Comparison of ENCODE assay signal across 18 cellular contexts in genomic region chr11:130371004-130371590, GRCh38. TPM values are rescaled to one million over a fixed set of nuclear protein-coding genes. Genes with fewer than 3 reads are reported as not detected.
DNase-seq lines count a peak whose midpoint lies in the region; ATAC-seq, FAIRE-seq and TF ChIP-seq lines count a peak whose summit lies in the region.
"Had no signal": no experiment of that assay in that cellular context is flagged by ENCODE, and none has a peak within 500 bp of the region (broad histone marks: within the 10 kb centered on the region; RNA-seq: fewer than 3 reads in every experiment).

No MANE protein-coding gene starts in this region.

- H3K4me2 ChIP-seq in keratinocyte (ENCODE audit: control insufficient read depth, extremely low read depth, insufficient read depth, low read depth, low read length), result no peak overlapping the region

- no peak overlapping the region for H3K4me3 ChIP-seq in Caco-2 (ENCODE audit: low read depth, low read length)
- no peak overlapping the region for H3K4me3 ChIP-seq in keratinocyte (ENCODE audit: control insufficient read depth in 2 of 3, extremely low read depth in 1 of 3, insufficient read depth in 2 of 3, low read depth in 1 of 3, low read length in 3 of 3)
- H3K4me3 ChIP-seq: vagina had no signal

- no peaks in the 10 kb centered on the region for H3K36me3 Mint-ChIP-seq in Caco-2 (ENCODE audit: insufficient read depth, unreplicated experiment)
- no peaks in the 10 kb centered on the region for H3K36me3 Mint-ChIP-seq in osteocyte (ENCODE audit: unreplicated experiment)

- POLR2A ChIA-PET in Caco-2 (lab: Charles Lee), result no interaction called here

- TF ChIP-seq CTCF in Caco-2 (IDR thresholded peaks at IDR 0.05; ENCODE audit: insufficient read depth in 1 of 2, low read depth in 1 of 2, low read length in 1 of 2, severe bottlenecking in 1 of 2, unreplicated experiment in 1 of 2), result peak; percentile 26 to 40
- TF ChIP-seq CTCF in keratinocyte (optimal IDR thresholded peaks at IDR 0.05 in 1 of 3, IDR thresholded peaks at IDR 0.05 in 1 of 3, conservative IDR thresholded peaks at IDR 0.05 in 1 of 3; ENCODE audit: extremely low read depth in 1 of 3, insufficient read depth in 2 of 3, low read length in 3 of 3), result peak in 2 of 3 experiments; percentile 9 to 16
- TF ChIP-seq CTCF in osteocyte (IDR thresholded peaks at IDR 0.05), result no peak

- no peaks in the 10 kb centered on the region for H3K27me3 Mint-ChIP-seq in Caco-2 (ENCODE audit: insufficient read depth, unreplicated experiment)
- H3K27me3 Mint-ChIP-seq in osteocyte (ENCODE audit: unreplicated experiment), result peaks cover 55% of the 10 kb centered on the region

- H3K4me3 Mint-ChIP-seq in Caco-2 (ENCODE audit: unreplicated experiment) (no peak overlapping the region), osteocyte (ENCODE audit: unreplicated experiment) (no peak overlapping the region)
- H3K4me3 Mint-ChIP-seq: activated naive CD4-positive, alpha-beta T cell treated with anti-CD3 and anti-CD28 coated beads for 36 hours; T-helper 1 cell treated with Interleukin-12 subunit alpha and Interleukin-12 subunit beta and Interleukin-4 antibody, amounts not matched to agents 30 μg/mL and 1 μg/mL, for 36 hours had no signal

- H3K27ac Mint-ChIP-seq in Caco-2 (ENCODE audit: unreplicated experiment) (no peak overlapping the region), osteocyte (ENCODE audit: unreplicated experiment) (no peak overlapping the region)
- H3K27ac Mint-ChIP-seq: activated naive CD4-positive, alpha-beta T cell treated with anti-CD3 and anti-CD28 coated beads for 36 hours; T-helper 1 cell treated with Interleukin-12 subunit alpha and Interleukin-12 subunit beta and Interleukin-4 antibody, amounts not matched to agents 30 μg/mL and 1 μg/mL, for 36 hours had no signal

- DNase-seq in Caco-2 (peak; percentile 17 to 34), HT-29 (ENCODE audit: low spot score) (peak; percentile 40), OCI-M1 (lab: John Stamatoyannopoulos, UW) (peak; percentile 11), keratinocyte (ENCODE audit: low read depth, low spot score) (no peak), RKO (ENCODE audit: low spot score) (no peak), osteocyte (ENCODE audit: extremely low spot score, unreplicated experiment) (no peak)
- no peak for DNase-seq in stimulated activated CD4-positive, alpha-beta T cell treated with anti-CD3 and anti-CD28 coated beads, Interleukin-15, amount 100 ng/mL, for 24 hours
- DNase-seq: activated CD4-positive, alpha-beta T cell treated with anti-CD3 and anti-CD28 coated beads, Interleukin-2, amount 50 U/mL, for 4 hours; activated naive CD4-positive, alpha-beta T cell treated with anti-CD3 and anti-CD28 coated beads for 36 hours; AML-193; GF-D8; NK-92 treated with Interleukin-12 subunit alpha and Interleukin-12 subunit beta, amount 100 ng/mL, for 24 hours; stimulated activated CD4-positive, alpha-beta T cell treated with anti-CD3 and anti-CD28 coated beads, Interleukin-12 subunit alpha, Interleukin-12 subunit beta, amount 100 ng/mL, for 4 hours had no signal

- no peak for ATAC-seq in GM18858 (IDR thresholded peaks at IDR 0.05; ENCODE audit: unreplicated experiment)

- no peaks in the 10 kb centered on the region for H3K9me3 ChIP-seq in Caco-2
- H3K9me3 ChIP-seq in keratinocyte (ENCODE audit: control insufficient read depth, low read depth, low read length), result no peaks in the 10 kb centered on the region
- H3K9me3 ChIP-seq: vagina had no signal

- no peak overlapping the region for H3K27ac ChIP-seq in keratinocyte (ENCODE audit: control insufficient read depth, insufficient read depth, low read length)
- H3K27ac ChIP-seq: vagina had no signal

- no peaks in the 10 kb centered on the region for H4K20me1 ChIP-seq in keratinocyte (ENCODE audit: control insufficient read depth, extremely low read depth, insufficient read depth, low read length)

- FAIRE-seq in keratinocyte (lab: Jason Lieb, UNC), result no peak
- FAIRE-seq: colon, islet of Langerhans had no signal

- H3K9me3 Mint-ChIP-seq in Caco-2 (ENCODE audit: unreplicated experiment) (no peaks in the 10 kb centered on the region), osteocyte (ENCODE audit: unreplicated experiment) (no peaks in the 10 kb centered on the region)
- H3K9me3 Mint-ChIP-seq: activated naive CD4-positive, alpha-beta T cell treated with anti-CD3 and anti-CD28 coated beads for 36 hours; T-helper 1 cell treated with Interleukin-12 subunit alpha and Interleukin-12 subunit beta and Interleukin-4 antibody, amounts not matched to agents 30 μg/mL and 1 μg/mL, for 36 hours had no signal

- H3K79me2 ChIP-seq in keratinocyte (ENCODE audit: control insufficient read depth, insufficient read depth, low read length), result no peaks in the 10 kb centered on the region

- peaks cover 8% of the 10 kb centered on the region for H3K4me1 Mint-ChIP-seq in Caco-2 (ENCODE audit: low read depth, unreplicated experiment)
- no peaks in the 10 kb centered on the region for H3K4me1 Mint-ChIP-seq in osteocyte (ENCODE audit: unreplicated experiment)

- intact Hi-C loops in Caco-2 (cut with micrococcal nuclease; ENCODE audit: unreplicated experiment), result loop anchor here (1.0 to 5.0 kb wide), 2 partner anchors 59 to 158 kb away; partner anchors contain the start of gene ZBTB44

- H3K27me3 ChIP-seq in Caco-2 (replicated peaks; ENCODE audit: control insufficient read depth, insufficient read depth, low read length), result no peaks in the 10 kb centered on the region
- H3K27me3 ChIP-seq in keratinocyte (ENCODE audit: control insufficient read depth, extremely low read depth, insufficient read depth, low read length), result no peaks in the 10 kb centered on the region
- H3K27me3 ChIP-seq: vagina had no signal

- H2AFZ ChIP-seq in keratinocyte (ENCODE audit: control insufficient read depth, low read length), result no peak overlapping the region

- H3K4me1 ChIP-seq in Caco-2 (no peaks in the 10 kb centered on the region), keratinocyte (ENCODE audit: control insufficient read depth, extremely low read depth, insufficient read depth, low read length) (no peaks in the 10 kb centered on the region)
- H3K4me1 ChIP-seq: vagina had no signal

- H3K36me3 ChIP-seq in Caco-2 (ENCODE audit: control insufficient read depth, insufficient read depth, low read length), result no peaks in the 10 kb centered on the region
- no peaks in the 10 kb centered on the region for H3K36me3 ChIP-seq in keratinocyte (ENCODE audit: control insufficient read depth in 2 of 2, extremely low read depth in 1 of 2, insufficient read depth in 2 of 2, low read length in 2 of 2)
- H3K36me3 ChIP-seq: vagina had no signal

- dilution Hi-C loops in keratinocyte (cut with MboI; ENCODE audit: extremely low pct_ligation_motif_present, low sequenced_read_pairs), result no loop called here

- CTCF ChIA-PET in Caco-2 (lab: Charles Lee), result interaction anchor here (0.8 to 2.0 kb wide), 3 partner anchors 158 to 225 kb away, joined by 3 to 19 read pairs (median 3); partner anchors contain the start of gene ST14

- no TSS peak for BruUV-seq in Caco-2 (replicated peaks; lab: Mats Ljungman, UMichigan)

- no peaks in the 10 kb centered on the region for H3K9me1 ChIP-seq in keratinocyte (ENCODE audit: control insufficient read depth, extremely low read depth, insufficient read depth, low read length)

- H3K9ac ChIP-seq in keratinocyte (ENCODE audit: control insufficient read depth, extremely low read depth, insufficient read depth, low read length), result no peak overlapping the region

RNA-seq across cellular contexts. Expression of gene ZBTB44, which starts 56.4 kb away (rescaled TPM):
- total RNA-seq in Caco-2 (2022), result 49.5 and 53.6 TPM in 2 replicates
- total RNA-seq in HT-29 (2014; rRNA removed; shearing (Covaris generic)), result 21.1 and 23.9 TPM in 2 replicates
- 12.7 to 16.8 TPM (median 15.7 TPM) in 3 replicates for polyA plus RNA-seq in keratinocyte
- polyA plus RNA-seq in keratinocyte (2011; ENCODE audit: low read depth), result 10.0 TPM
- 8.0 and 15.8 TPM in 2 replicates for polyA plus RNA-seq in keratinocyte (2011; cell fraction: cytosol; rRNA removed)
- polyA plus RNA-seq in keratinocyte (2011; cell fraction: nucleus; rRNA removed), result 25.0 and 27.3 TPM in 2 replicates
- polyA plus RNA-seq in keratinocyte (2012; ENCODE audit: low replicate concordance), result 8.2 and 12.2 TPM in 2 replicates
- polyA minus RNA-seq in keratinocyte, result 19.1 to 51.0 TPM (median 40.5 TPM) in 3 replicates
- polyA minus RNA-seq in keratinocyte (2011; cell fraction: cytosol; rRNA and poly(A)+ RNA removed), result 22.1 TPM
- polyA minus RNA-seq in keratinocyte (2011; cell fraction: nucleus; rRNA and poly(A)+ RNA removed), result 28.0 and 48.9 TPM in 2 replicates
- 28.1 and 32.5 TPM in 2 replicates for total RNA-seq in osteocyte

RNA-seq across cellular contexts. Expression of gene ADAMTS8, which starts 57.3 kb away (rescaled TPM):
- not detected in 2 replicates for total RNA-seq in Caco-2 (2022)
- not detected in 2 replicates for total RNA-seq in HT-29 (2014; rRNA removed; shearing (Covaris generic))
- 0.05 TPM in 1 of 3 replicates, not detected in the others for polyA plus RNA-seq in keratinocyte
- not detected for polyA plus RNA-seq in keratinocyte (2011; ENCODE audit: low read depth)
- not detected in 2 replicates for polyA plus RNA-seq in keratinocyte (2011; cell fraction: cytosol; rRNA removed)
- polyA plus RNA-seq in keratinocyte (2011; cell fraction: nucleus; rRNA removed), result 0.08 and 0.09 TPM in 2 replicates
- not detected in 2 replicates for polyA plus RNA-seq in keratinocyte (2012; ENCODE audit: low replicate concordance)
- 0.20 TPM in 1 of 3 replicates, not detected in the others for polyA minus RNA-seq in keratinocyte
- not detected for polyA minus RNA-seq in keratinocyte (2011; cell fraction: cytosol; rRNA and poly(A)+ RNA removed)
- polyA minus RNA-seq in keratinocyte (2011; cell fraction: nucleus; rRNA and poly(A)+ RNA removed), result not detected in 2 replicates
- 0.19 and 0.31 TPM in 2 replicates for total RNA-seq in osteocyte
- total RNA-seq: activated naive CD4-positive, alpha-beta T cell treated with anti-CD3 and anti-CD28 coated beads for 36 hours had no signal

Comparison
In these comparisons a context has a peak if more than half of its experiments do, and no peak if none do; other contexts are left out.
1. DNase-seq: peak in Caco-2 (2 of 2), HT-29 (single experiment) and OCI-M1 (single experiment); none in keratinocyte (single experiment), RKO (single experiment), stimulated activated CD4-positive, alpha-beta T cell treated with anti-CD3 and anti-CD28 coated beads, Interleukin-15, amount 100 ng/mL, for 24 hours (single experiment) and osteocyte (single experiment).